Comparison of ENCODE assay signal across 14 cellular contexts in the genomic region with DNA sequence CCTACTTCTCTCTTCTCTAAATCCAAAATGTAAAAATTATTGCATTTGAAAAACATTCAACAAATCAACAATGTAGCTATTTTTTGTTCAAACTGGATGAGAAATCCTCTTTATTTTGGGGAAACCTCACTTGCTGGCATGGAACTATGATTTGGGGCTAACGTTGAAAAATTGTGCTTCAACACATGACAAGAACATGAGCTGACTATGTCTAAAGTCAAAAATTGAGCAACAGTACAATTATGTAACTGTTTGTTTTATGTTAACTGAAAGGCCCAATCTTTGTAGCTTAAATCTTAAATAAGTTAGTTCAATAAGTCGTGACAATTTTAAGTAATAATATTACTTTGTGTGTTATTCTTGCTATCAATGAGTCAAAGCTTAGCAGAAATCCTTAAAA.
DNase-seq lines count a peak whose midpoint lies in the region; ATAC-seq, FAIRE-seq and TF ChIP-seq lines count a peak whose summit lies in the region.
"Had no signal": no experiment of that assay in that cellular context is flagged by ENCODE, and none has a peak within 500 bp of the region (broad histone marks: within the 10 kb centered on the region; RNA-seq: fewer than 3 reads in every experiment).

No MANE protein-coding gene starts in this region.

- DNase-seq in Right ventricle myocardium superior (no peak), Right ventricle myocardium inferior (ENCODE audit: missing footprints) (no peak), frontal cortex (ENCODE audit: low spot score in 2 of 2) (no peak), right lobe of liver (no peak), upper lobe of right lung (no peak), G401 (ENCODE audit: low spot score) (no peak), DMS153 treated with DMSO at 0.1 percent for 48 hours (lab: John Stamatoyannopoulos, UW; ENCODE audit: unreplicated experiment) (no peak)
- DNase-seq: 8988T; BE2C; CD4-positive, alpha-beta T cell; DMS79 had no signal

- ATAC-seq in Right ventricle myocardium superior (ENCODE audit: poor library complexity) (peak; percentile 74), Right ventricle myocardium inferior (no peak), right lobe of liver (peak; percentile 59 to 78 (median 60)), upper lobe of right lung (no peak), GM19467 (IDR thresholded peaks at IDR 0.05; ENCODE audit: unreplicated experiment) (no peak)
- ATAC-seq: HCT116, K562 had no signal

- peaks cover 0 to 38% (median 10%) of the 10 kb centered on the region in 4 donors for H3K4me1 ChIP-seq in right lobe of liver
- no peaks in the 10 kb centered on the region for H3K4me1 ChIP-seq in upper lobe of right lung

- TF ChIP-seq POLR2A in right lobe of liver (IDR thresholded peaks at IDR 0.05), result no peak

- no peaks in the 10 kb centered on the region for H3K9me3 ChIP-seq in right lobe of liver
- no peaks in the 10 kb centered on the region for H3K9me3 ChIP-seq in upper lobe of right lung
- H3K9me3 ChIP-seq: BE2C had no signal

- H3K36me3 ChIP-seq in right lobe of liver, result no peaks in the 10 kb centered on the region
- no peaks in the 10 kb centered on the region for H3K36me3 ChIP-seq in upper lobe of right lung
- H3K36me3 ChIP-seq: BE2C had no signal

- H3K27ac ChIP-seq in right lobe of liver, result peak overlapping the region in 2 of 3 donors; percentile 49 to 77
- peak overlapping the region; percentile 2 for H3K27ac ChIP-seq in upper lobe of right lung

- WGBS in right lobe of liver (ENCODE audit: insufficient coverage, low coverage, low lambda C conversion rate, missing lambda C conversion rate), result 18% methylated on average over 2 of the region's 2 CpGs

- no peak for TF ChIP-seq CTCF in right lobe of liver (IDR thresholded peaks at IDR 0.05)
- no peak for TF ChIP-seq CTCF in upper lobe of right lung (IDR thresholded peaks at IDR 0.05)

- peak; percentile 8 for FAIRE-seq in frontal cortex (lab: Jason Lieb, UNC)
- FAIRE-seq: K562 had no signal

- no peak overlapping the region for H3K4me3 ChIP-seq in right lobe of liver
- no peak overlapping the region for H3K4me3 ChIP-seq in upper lobe of right lung
- H3K4me3 ChIP-seq: K562 had no signal

- intact Hi-C loops in Right ventricle myocardium superior (cut with DNase I) (no loop called here), Right ventricle myocardium inferior (cut with DNase I) (no loop called here), right lobe of liver (cut with DNase I) (no loop called here), upper lobe of right lung (cut with DNase I) (no loop called here)

- in situ Hi-C loops in G401 (cut with HindIII; ENCODE audit: low sequenced_read_pairs), result no loop called here

- H3K27me3 ChIP-seq in right lobe of liver (no peaks in the 10 kb centered on the region), upper lobe of right lung (no peaks in the 10 kb centered on the region)
- H3K27me3 ChIP-seq: BE2C had no signal

Comparison
In these comparisons a context has a peak if more than half of its experiments do, and no peak if none do; other contexts are left out.
1. ATAC-seq: peak in Right ventricle myocardium superior (single experiment) and right lobe of liver (4 of 4); none in Right ventricle myocardium inferior (single experiment), upper lobe of right lung (single experiment) and GM19467 (single experiment).